ENCODE assay signal across 8 cellular contexts in genomic region chr16:50065624-50066481, GRCh38.
DNase-seq lines count a peak whose midpoint lies in the region; ATAC-seq, FAIRE-seq and TF ChIP-seq lines count a peak whose summit lies in the region.

Gene HEATR3 (plus strand): TSS chr16:50065970. CDS start chr16:50066132, 162 bp downstream.

- in situ Hi-C loops in astrocyte of the cerebellum (cut with HindIII; ENCODE audit: low sequenced_read_pairs), result no loop called here

- DNase-seq in GM18507 (ENCODE audit: extremely low spot score, insufficient read length, low read depth) (peak; percentile 90), NCI-H2029 (lab: John Stamatoyannopoulos, UW) (peak; percentile 75), T-helper 22 cell (ENCODE audit: low read depth) (peak; percentile 80), astrocyte of the cerebellum (ENCODE audit: low read depth) (peak; percentile 80), hippocampal formation (lab: John Stamatoyannopoulos, UW) (peak; percentile 86 to 91), retina (peak; percentile 94), cortex of kidney (lab: John Stamatoyannopoulos, UW) (no peak)

- no peak for TF ChIP-seq CTCF in astrocyte of the cerebellum (IDR thresholded peaks at IDR 0.05; ENCODE audit: low read depth, low read length, missing control alignments)

- peak; percentile 72 for ATAC-seq in HG02973 (IDR thresholded peaks at IDR 0.05; ENCODE audit: unreplicated experiment)

- peak within 1 kb of the TSS; percentile 68 for H3K4me3 ChIP-seq in astrocyte of the cerebellum (ENCODE audit: low read depth, low read length)

- FAIRE-seq in GM18507 (lab: Jason Lieb, UNC), result peak; percentile 78
